Comparison of ENCODE assay signal across 14 cellular contexts in the genomic region with DNA sequence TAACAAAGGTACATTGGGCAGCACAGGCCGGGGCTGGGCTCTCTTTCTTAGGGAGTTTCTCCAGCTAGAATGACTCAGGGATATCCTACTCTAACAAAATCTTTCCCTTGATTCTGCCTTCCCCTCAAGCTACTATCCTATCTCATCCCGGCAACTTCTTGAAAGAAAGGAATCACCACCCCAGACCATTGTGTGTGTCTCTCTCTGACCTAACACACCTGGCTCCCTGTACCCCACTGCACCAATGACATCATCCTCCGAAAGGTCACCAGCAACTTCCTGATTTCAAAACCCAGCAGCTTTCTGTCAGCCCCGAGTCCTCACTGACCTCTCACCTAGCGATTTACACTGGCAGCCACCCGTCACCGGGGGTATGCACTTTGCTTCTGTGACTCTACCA.
A peak's percentile ranks its signal among the peaks of the same experiment; 100 is the strongest.
DNase-seq lines count a peak whose midpoint lies in the region; ATAC-seq and TF ChIP-seq lines count a peak whose summit lies in the region.
"Had no signal": no experiment of that assay in that cellular context is flagged by ENCODE, and none has a peak within 500 bp of the region (broad histone marks: within the 10 kb centered on the region; RNA-seq: fewer than 3 reads in every experiment).

No MANE protein-coding gene starts in this region.

- H3K9me3 Mint-ChIP-seq in dendritic cell treated with granulocyte-macrophage colony-stimulating factor and Interleukin-4, amounts not matched to agents 40 ng/mL and 50 ng/mL, for 4 days: no peaks in the 10 kb centered on the region
- peaks cover 0 to 7% of the 10 kb centered on the region in 2 donors for H3K9me3 Mint-ChIP-seq in stimulated activated naive CD8-positive, alpha-beta T cell treated with anti-CD3 and anti-CD28 coated beads, Interleukin-15, amount 100 ng/mL, for 72 hours
- peaks cover 6% of the 10 kb centered on the region for H3K9me3 Mint-ChIP-seq in activated CD4-positive, alpha-beta T cell treated with anti-CD3 and anti-CD28 coated beads, Interleukin-2, amount 10 ng/mL, durations not matched to agents 24 days and 14 days

- no peak overlapping the region for H3K4me3 ChIP-seq in NB4 (ENCODE audit: low read depth, low read length)
- H3K4me3 ChIP-seq: thyroid gland had no signal

- peak overlapping the region; percentile 36 for H3K27ac Mint-ChIP-seq in dendritic cell treated with granulocyte-macrophage colony-stimulating factor and Interleukin-4, amounts not matched to agents 40 ng/mL and 50 ng/mL, for 4 days
- H3K27ac Mint-ChIP-seq in stimulated activated naive CD8-positive, alpha-beta T cell treated with anti-CD3 and anti-CD28 coated beads, Interleukin-15, amount 100 ng/mL, for 72 hours: peak overlapping the region; percentile 64 to 72
- no peak overlapping the region for H3K27ac Mint-ChIP-seq in activated CD4-positive, alpha-beta T cell treated with anti-CD3 and anti-CD28 coated beads, Interleukin-2, amount 10 ng/mL, durations not matched to agents 24 days and 14 days
- H3K27ac Mint-ChIP-seq: activated T-helper 1 cell treated with anti-CD3 and anti-CD28 coated beads, Interleukin-12 subunit alpha, Interleukin-12 subunit beta, Interleukin-2, Interleukin-4 antibody, amounts not matched to agents 30 ng/mL and 10 ng/mL and 1 ng/mL, durations not matched to agents 14 hours and 24 hours and 36 hours had no signal

- DNase-seq in SKM-1 treated with dmso at 0.1 percent for 144 hours (lab: John Stamatoyannopoulos, UW; ENCODE audit: unreplicated experiment) (peak; percentile 34), SKM-1 (lab: John Stamatoyannopoulos, UW; ENCODE audit: unreplicated experiment) (no peak), NB4 (ENCODE audit: low read depth) (peak; percentile 45), NCI-H82 treated with DMSO at 0.1 percent for 48 hours (lab: John Stamatoyannopoulos, UW; ENCODE audit: unreplicated experiment) (no peak)
- no peak for DNase-seq in stimulated activated naive CD8-positive, alpha-beta T cell treated with anti-CD3 and anti-CD28 coated beads, Interleukin-15, amount 100 ng/mL, for 72 hours
- no peak for DNase-seq in activated CD4-positive, alpha-beta T cell treated with anti-CD3 and anti-CD28 coated beads, Interleukin-2, amount 10 ng/mL, durations not matched to agents 24 days and 14 days
- DNase-seq: activated CD4-positive, CD25-positive, alpha-beta regulatory T cell treated with anti-CD3 and anti-CD28 coated beads, Interleukin-2, amount 50 U/mL, for 72 hours; effector CD8-positive, alpha-beta T cell; NCI-H526 treated with DMSO at 0.1 percent for 48 hours; SK-N-SH; thyroid gland had no signal

- peaks cover 62% of the 10 kb centered on the region for H3K4me1 Mint-ChIP-seq in dendritic cell treated with granulocyte-macrophage colony-stimulating factor and Interleukin-4, amounts not matched to agents 40 ng/mL and 50 ng/mL, for 4 days (ENCODE audit: low read depth)
- H3K4me1 Mint-ChIP-seq in stimulated activated naive CD8-positive, alpha-beta T cell treated with anti-CD3 and anti-CD28 coated beads, Interleukin-15, amount 100 ng/mL, for 72 hours: peaks cover 46% of the 10 kb centered on the region
- H3K4me1 Mint-ChIP-seq in activated CD4-positive, alpha-beta T cell treated with anti-CD3 and anti-CD28 coated beads, Interleukin-2, amount 10 ng/mL, durations not matched to agents 24 days and 14 days: peaks cover 20% of the 10 kb centered on the region

- no peak overlapping the region for H3K4me3 Mint-ChIP-seq in dendritic cell treated with granulocyte-macrophage colony-stimulating factor and Interleukin-4, amounts not matched to agents 40 ng/mL and 50 ng/mL, for 4 days
- H3K4me3 Mint-ChIP-seq in stimulated activated naive CD8-positive, alpha-beta T cell treated with anti-CD3 and anti-CD28 coated beads, Interleukin-15, amount 100 ng/mL, for 72 hours: peak overlapping the region; percentile 16 to 34
- H3K4me3 Mint-ChIP-seq in activated CD4-positive, alpha-beta T cell treated with anti-CD3 and anti-CD28 coated beads, Interleukin-2, amount 10 ng/mL, durations not matched to agents 24 days and 14 days: no peak overlapping the region
- H3K4me3 Mint-ChIP-seq: activated T-helper 1 cell treated with anti-CD3 and anti-CD28 coated beads, Interleukin-12 subunit alpha, Interleukin-12 subunit beta, Interleukin-2, Interleukin-4 antibody, amounts not matched to agents 30 ng/mL and 10 ng/mL and 1 ng/mL, durations not matched to agents 14 hours and 24 hours and 36 hours had no signal

- no peak for TF ChIP-seq POLR2A in NB4 (IDR thresholded peaks at IDR 0.05; ENCODE audit: extremely low read depth, insufficient read length)

- no peak for TF ChIP-seq CTCF in NB4 (IDR thresholded peaks at IDR 0.05; ENCODE audit: low read depth, low read length)

- intact Hi-C loops in dendritic cell treated with granulocyte-macrophage colony-stimulating factor and Interleukin-4, amounts not matched to agents 40 ng/mL and 50 ng/mL, for 4 days (cut with micrococcal nuclease): loop anchor here (10.0 kb wide), 1 partner anchor 161 kb away; no protein-coding TSS in a partner anchor
- intact Hi-C loops in activated CD4-positive, alpha-beta T cell treated with anti-CD3 and anti-CD28 coated beads, Interleukin-2, amount 10 ng/mL, durations not matched to agents 24 days and 14 days (cut with micrococcal nuclease): no loop called here

- peaks cover 67% of the 10 kb centered on the region for H3K27me3 Mint-ChIP-seq in dendritic cell treated with granulocyte-macrophage colony-stimulating factor and Interleukin-4, amounts not matched to agents 40 ng/mL and 50 ng/mL, for 4 days
- no peaks in the 10 kb centered on the region for H3K27me3 Mint-ChIP-seq in stimulated activated naive CD8-positive, alpha-beta T cell treated with anti-CD3 and anti-CD28 coated beads, Interleukin-15, amount 100 ng/mL, for 72 hours
- no peaks in the 10 kb centered on the region for H3K27me3 Mint-ChIP-seq in activated CD4-positive, alpha-beta T cell treated with anti-CD3 and anti-CD28 coated beads, Interleukin-2, amount 10 ng/mL, durations not matched to agents 24 days and 14 days

- no peak for ATAC-seq in stimulated activated naive CD8-positive, alpha-beta T cell treated with anti-CD3 and anti-CD28 coated beads, Interleukin-15, amount 100 ng/mL, for 72 hours
- ATAC-seq in GM18498 (IDR thresholded peaks at IDR 0.05; ENCODE audit: unreplicated experiment): no peak

- no peaks in the 10 kb centered on the region for H3K36me3 Mint-ChIP-seq in dendritic cell treated with granulocyte-macrophage colony-stimulating factor and Interleukin-4, amounts not matched to agents 40 ng/mL and 50 ng/mL, for 4 days (ENCODE audit: low read depth)
- peaks cover 2% of the 10 kb centered on the region for H3K36me3 Mint-ChIP-seq in activated CD4-positive, alpha-beta T cell treated with anti-CD3 and anti-CD28 coated beads, Interleukin-2, amount 10 ng/mL, durations not matched to agents 24 days and 14 days (ENCODE audit: low read depth)

Comparison
In these comparisons a context has a peak if more than half of its experiments do, and no peak if none do; other contexts are left out.
1. DNase-seq: peak in SKM-1 treated with dmso at 0.1 percent for 144 hours (single experiment) and NB4 (single experiment); none in SKM-1 (single experiment), stimulated activated naive CD8-positive, alpha-beta T cell treated with anti-CD3 and anti-CD28 coated beads, Interleukin-15, amount 100 ng/mL, for 72 hours (0 of 2), activated CD4-positive, alpha-beta T cell treated with anti-CD3 and anti-CD28 coated beads, Interleukin-2, amount 10 ng/mL, durations not matched to agents 24 days and 14 days (single experiment) and NCI-H82 treated with DMSO at 0.1 percent for 48 hours (single experiment).
2. H3K4me3 Mint-ChIP-seq: peak in stimulated activated naive CD8-positive, alpha-beta T cell treated with anti-CD3 and anti-CD28 coated beads, Interleukin-15, amount 100 ng/mL, for 72 hours (2 of 2); none in dendritic cell treated with granulocyte-macrophage colony-stimulating factor and Interleukin-4, amounts not matched to agents 40 ng/mL and 50 ng/mL, for 4 days (single experiment) and activated CD4-positive, alpha-beta T cell treated with anti-CD3 and anti-CD28 coated beads, Interleukin-2, amount 10 ng/mL, durations not matched to agents 24 days and 14 days (single experiment).